Comparison of ENCODE assay signal across 2 cellular contexts in genomic region chr2:174815524-174815923, GRCh38.
TF ChIP-seq lines count a peak whose summit lies in the region.

No MANE protein-coding gene starts in this region.

TF ChIP-seq in SK-N-SH, 30 proteins besides CTCF, POLR2A, EP300 and RAD21 (continued from another document):
- no peak for TF ChIP-seq GATA2 (CRISPR knock-in tag; IDR thresholded peaks at IDR 0.05)
- no peak for TF ChIP-seq USF1 (IDR thresholded peaks at IDR 0.05; ENCODE audit: borderline replicate concordance, low read depth)

TF ChIP-seq in SK-N-SH treated with all-trans-retinoic acid at 6 μM for 48 hours, 23 proteins besides CTCF, POLR2A, EP300 and RAD21 (continued from another document):
- TF ChIP-seq, protein P1, sequence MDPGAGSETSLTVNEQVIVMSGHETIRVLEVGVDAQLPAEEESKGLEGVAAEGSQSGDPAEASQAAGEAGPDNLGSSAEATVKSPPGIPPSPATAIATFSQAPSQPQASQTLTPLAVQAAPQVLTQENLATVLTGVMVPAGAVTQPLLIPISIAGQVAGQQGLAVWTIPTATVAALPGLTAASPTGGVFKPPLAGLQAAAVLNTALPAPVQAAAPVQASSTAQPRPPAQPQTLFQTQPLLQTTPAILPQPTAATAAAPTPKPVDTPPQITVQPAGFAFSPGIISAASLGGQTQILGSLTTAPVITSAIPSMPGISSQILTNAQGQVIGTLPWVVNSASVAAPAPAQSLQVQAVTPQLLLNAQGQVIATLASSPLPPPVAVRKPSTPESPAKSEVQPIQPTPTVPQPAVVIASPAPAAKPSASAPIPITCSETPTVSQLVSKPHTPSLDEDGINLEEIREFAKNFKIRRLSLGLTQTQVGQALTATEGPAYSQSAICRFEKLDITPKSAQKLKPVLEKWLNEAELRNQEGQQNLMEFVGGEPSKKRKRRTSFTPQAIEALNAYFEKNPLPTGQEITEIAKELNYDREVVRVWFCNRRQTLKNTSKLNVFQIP (CRISPR knock-in tag; IDR thresholded peaks at IDR 0.05; ENCODE audit: borderline replicate concordance, low read depth) = no peak
